Comparison of ENCODE assay signal across 20 cellular contexts in the genomic region with DNA sequence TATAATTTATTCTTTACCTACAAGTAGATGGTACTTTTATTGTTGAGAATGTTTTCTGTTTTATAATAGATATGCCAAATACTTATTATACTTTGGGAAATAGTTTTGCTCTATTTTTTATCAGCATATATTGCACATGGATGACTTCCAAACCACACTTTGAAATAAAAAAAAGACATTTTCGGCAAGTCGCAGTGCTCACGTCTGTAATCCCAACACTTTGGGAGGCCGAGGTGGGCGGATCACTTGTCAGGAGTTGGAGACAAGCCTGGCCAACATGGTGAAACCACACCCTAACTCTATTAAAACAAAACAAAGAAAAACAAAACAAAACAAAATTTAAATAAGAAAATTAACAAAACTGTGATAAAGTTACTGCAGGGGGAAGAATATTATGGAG.
"Had no signal": no experiment of that assay in that cellular context is flagged by ENCODE, and none has a peak within 500 bp of the region (broad histone marks: within the 10 kb centered on the region; RNA-seq: fewer than 3 reads in every experiment).

No MANE protein-coding gene starts in this region.

- H3K27ac ChIP-seq: HL-60 had no signal

- DNase-seq: KBM-7, MG63, NCI-H1092, NCI-H1105 treated with DMSO at 0.1 percent for 48 hours, NCI-H1417 treated with DMSO at 0.1 percent for 48 hours, NCI-H146, NCI-H1694 treated with DMSO at 0.1 percent for 48 hours, NCI-H1930, NCI-H2081, NCI-H2107, NCI-H2227 treated with DMSO at 0.1 percent for 48 hours, NCI-H524, NCI-H69, NCI-H774, RPMI8226, SHP77, SK-N-SH had no signal

- H3K9ac ChIP-seq: SK-N-SH had no signal

- H3K9me3 ChIP-seq: MG63, SK-N-SH had no signal

- H3K4me2 ChIP-seq: SK-N-SH had no signal

- H3K4me3 ChIP-seq: MG63 had no signal

- H3K27me3 ChIP-seq: MG63 had no signal

- H3K36me3 ChIP-seq: MG63 had no signal

- FAIRE-seq: HTR-8/SVneo, RCC 7860 had no signal
